Comparison of ENCODE assay signal across 7 cellular contexts in the genomic region with DNA sequence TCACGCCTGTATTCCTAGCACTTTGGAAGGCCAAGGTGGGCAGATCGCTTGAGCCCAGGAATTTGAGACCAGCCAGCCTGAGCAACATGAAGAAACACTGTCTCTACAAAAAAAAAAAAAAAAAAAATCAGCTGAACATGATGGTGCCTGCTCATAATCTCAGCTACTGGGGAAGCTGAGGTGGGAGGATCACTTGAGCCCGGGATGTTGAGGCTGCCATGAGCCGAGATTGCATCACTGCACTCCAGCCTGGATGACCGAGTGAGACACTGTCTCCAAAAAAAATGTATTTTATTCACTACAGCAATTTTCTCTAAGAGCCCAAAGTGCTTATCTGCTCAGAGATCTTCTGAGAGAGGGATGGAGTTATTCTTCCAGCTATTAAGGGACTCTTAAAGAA.
"Had no signal": no experiment of that assay in that cellular context is flagged by ENCODE, and none has a peak within 500 bp of the region (broad histone marks: within the 10 kb centered on the region; RNA-seq: fewer than 3 reads in every experiment).

No MANE protein-coding gene starts in this region.

- H3K4me3 ChIP-seq: K562 had no signal

- H3K4me1 Mint-ChIP-seq: H9 had no signal

- DNase-seq: GOT3, H9, HCEC 1CT, IMR-90 had no signal

- H3K27ac Mint-ChIP-seq: H9 had no signal

- H3K4me3 Mint-ChIP-seq: H9 had no signal

- FAIRE-seq: H54, HTR-8/SVneo, K562 had no signal

- ATAC-seq: K562 had no signal
